1 cellular context compared by ENCODE assay signal in genomic region chr2:84962917-84963316, GRCh38.
TF ChIP-seq lines count a peak whose summit lies in the region.

No MANE protein-coding gene starts in this region.

TF ChIP-seq in GM23338, 12 proteins besides CTCF, POLR2A, EP300 and RAD21 (continued from another document):
- TF ChIP-seq, protein P1, sequence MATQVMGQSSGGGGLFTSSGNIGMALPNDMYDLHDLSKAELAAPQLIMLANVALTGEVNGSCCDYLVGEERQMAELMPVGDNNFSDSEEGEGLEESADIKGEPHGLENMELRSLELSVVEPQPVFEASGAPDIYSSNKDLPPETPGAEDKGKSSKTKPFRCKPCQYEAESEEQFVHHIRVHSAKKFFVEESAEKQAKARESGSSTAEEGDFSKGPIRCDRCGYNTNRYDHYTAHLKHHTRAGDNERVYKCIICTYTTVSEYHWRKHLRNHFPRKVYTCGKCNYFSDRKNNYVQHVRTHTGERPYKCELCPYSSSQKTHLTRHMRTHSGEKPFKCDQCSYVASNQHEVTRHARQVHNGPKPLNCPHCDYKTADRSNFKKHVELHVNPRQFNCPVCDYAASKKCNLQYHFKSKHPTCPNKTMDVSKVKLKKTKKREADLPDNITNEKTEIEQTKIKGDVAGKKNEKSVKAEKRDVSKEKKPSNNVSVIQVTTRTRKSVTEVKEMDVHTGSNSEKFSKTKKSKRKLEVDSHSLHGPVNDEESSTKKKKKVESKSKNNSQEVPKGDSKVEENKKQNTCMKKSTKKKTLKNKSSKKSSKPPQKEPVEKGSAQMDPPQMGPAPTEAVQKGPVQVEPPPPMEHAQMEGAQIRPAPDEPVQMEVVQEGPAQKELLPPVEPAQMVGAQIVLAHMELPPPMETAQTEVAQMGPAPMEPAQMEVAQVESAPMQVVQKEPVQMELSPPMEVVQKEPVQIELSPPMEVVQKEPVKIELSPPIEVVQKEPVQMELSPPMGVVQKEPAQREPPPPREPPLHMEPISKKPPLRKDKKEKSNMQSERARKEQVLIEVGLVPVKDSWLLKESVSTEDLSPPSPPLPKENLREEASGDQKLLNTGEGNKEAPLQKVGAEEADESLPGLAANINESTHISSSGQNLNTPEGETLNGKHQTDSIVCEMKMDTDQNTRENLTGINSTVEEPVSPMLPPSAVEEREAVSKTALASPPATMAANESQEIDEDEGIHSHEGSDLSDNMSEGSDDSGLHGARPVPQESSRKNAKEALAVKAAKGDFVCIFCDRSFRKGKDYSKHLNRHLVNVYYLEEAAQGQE (IDR thresholded peaks at IDR 0.05; ENCODE audit: unreplicated experiment), result no peak
- no peak for TF ChIP-seq ZNF331 (CRISPR knock-in tag; IDR thresholded peaks at IDR 0.05; ENCODE audit: low read depth)
